Comparison of ENCODE assay signal across 1 cellular context in the genomic region with DNA sequence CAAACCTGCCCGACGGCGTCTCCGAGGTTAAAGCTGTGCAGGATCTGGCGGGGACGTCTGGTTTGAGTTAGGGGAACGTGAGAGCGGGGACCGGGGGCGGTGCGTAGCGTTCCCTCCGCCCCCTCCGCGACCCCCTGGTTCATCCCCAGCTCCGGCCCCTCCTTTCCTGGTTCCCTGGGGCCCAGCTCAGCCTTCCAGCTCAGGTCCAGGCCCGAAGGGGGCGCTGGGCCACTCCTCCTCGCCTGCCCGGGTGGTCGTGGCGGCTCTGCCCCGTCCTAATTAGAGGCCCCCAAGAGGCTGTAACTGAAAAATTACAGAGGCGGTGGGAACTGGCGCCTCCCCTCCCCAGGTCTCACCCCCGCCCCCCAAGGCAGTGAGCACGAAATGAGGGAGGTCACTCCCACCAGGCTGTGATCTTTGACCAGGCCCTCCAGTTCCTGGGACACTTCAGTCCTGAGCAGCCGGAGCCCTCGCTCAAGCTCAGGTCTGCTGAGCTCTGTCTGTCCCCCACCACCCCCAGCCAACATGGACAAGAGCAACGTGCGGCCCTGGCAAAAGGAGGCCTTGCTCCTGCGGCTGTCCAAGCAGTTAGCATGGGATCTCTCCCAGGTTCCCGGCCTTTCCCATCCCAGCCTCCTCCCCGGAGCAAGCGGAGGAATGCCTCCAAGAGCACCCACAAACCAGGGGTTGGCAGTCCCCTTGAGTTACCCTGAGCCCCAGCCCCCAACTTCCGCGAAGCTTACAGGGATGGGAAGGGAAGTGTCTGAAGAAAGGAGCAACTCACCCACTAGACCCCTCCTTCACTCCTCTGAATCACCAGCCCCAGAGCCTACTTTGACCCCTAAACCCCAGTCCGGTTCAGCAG.
TF ChIP-seq lines count a peak whose summit lies in the region.

No MANE protein-coding gene starts in this region.

TF ChIP-seq in HepG2, 621 proteins besides CTCF, POLR2A, EP300 and RAD21 (continued from another document and continues in another):
- peak; percentile 56; the same call in 1 of the 2 replicates for TF ChIP-seq KDM5B (CRISPR knock-in tag; IDR thresholded peaks at IDR 0.05; ENCODE audit: borderline replicate concordance)
- TF ChIP-seq NCOR1 (IDR thresholded peaks at IDR 0.05; ENCODE audit: borderline replicate concordance, low read length), result peak; percentile 22; the same call in 1 of the 2 replicates
- no peak for TF ChIP-seq REPIN1 (CRISPR knock-in tag; IDR thresholded peaks at IDR 0.05; ENCODE audit: borderline replicate concordance, low read depth)
- no peak for TF ChIP-seq HMG20A (CRISPR knock-in tag; IDR thresholded peaks at IDR 0.05; ENCODE audit: borderline replicate concordance)
- peak; percentile 9; the same call in 1 of the 2 replicates for TF ChIP-seq GABPB1 (CRISPR knock-in tag; IDR thresholded peaks at IDR 0.05)
- no peak for TF ChIP-seq CENPT (CRISPR knock-in tag; IDR thresholded peaks at IDR 0.05; ENCODE audit: low read depth)
- TF ChIP-seq, protein P1, sequence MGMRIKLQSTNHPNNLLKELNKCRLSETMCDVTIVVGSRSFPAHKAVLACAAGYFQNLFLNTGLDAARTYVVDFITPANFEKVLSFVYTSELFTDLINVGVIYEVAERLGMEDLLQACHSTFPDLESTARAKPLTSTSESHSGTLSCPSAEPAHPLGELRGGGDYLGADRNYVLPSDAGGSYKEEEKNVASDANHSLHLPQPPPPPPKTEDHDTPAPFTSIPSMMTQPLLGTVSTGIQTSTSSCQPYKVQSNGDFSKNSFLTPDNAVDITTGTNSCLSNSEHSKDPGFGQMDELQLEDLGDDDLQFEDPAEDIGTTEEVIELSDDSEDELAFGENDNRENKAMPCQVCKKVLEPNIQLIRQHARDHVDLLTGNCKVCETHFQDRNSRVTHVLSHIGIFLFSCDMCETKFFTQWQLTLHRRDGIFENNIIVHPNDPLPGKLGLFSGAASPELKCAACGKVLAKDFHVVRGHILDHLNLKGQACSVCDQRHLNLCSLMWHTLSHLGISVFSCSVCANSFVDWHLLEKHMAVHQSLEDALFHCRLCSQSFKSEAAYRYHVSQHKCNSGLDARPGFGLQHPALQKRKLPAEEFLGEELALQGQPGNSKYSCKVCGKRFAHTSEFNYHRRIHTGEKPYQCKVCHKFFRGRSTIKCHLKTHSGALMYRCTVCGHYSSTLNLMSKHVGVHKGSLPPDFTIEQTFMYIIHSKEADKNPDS (CRISPR knock-in tag; IDR thresholded peaks at IDR 0.05), result peak; percentile 73; the same call in 1 of the 2 replicates
- TF ChIP-seq ZHX1 (CRISPR knock-in tag; IDR thresholded peaks at IDR 0.05; ENCODE audit: low read depth), result peak; percentile 64; the same call in 1 of the 2 replicates
- peak; percentile 30; the same call in 1 of the 2 replicates for TF ChIP-seq NRL (CRISPR knock-in tag; IDR thresholded peaks at IDR 0.05; ENCODE audit: borderline replicate concordance)
- TF ChIP-seq HNRNPLL (IDR thresholded peaks at IDR 0.05; ENCODE audit: low read depth, low read length, poor library complexity, severe bottlenecking), result peak; percentile 22
- no peak for TF ChIP-seq CBX1 (IDR thresholded peaks at IDR 0.05; ENCODE audit: low read depth)
- peak; percentile 38 for TF ChIP-seq PHF21A (CRISPR knock-in tag; IDR thresholded peaks at IDR 0.05)
- TF ChIP-seq XBP1 (CRISPR knock-in tag; IDR thresholded peaks at IDR 0.05), result no peak
- TF ChIP-seq BCLAF1 (IDR thresholded peaks at IDR 0.05), result no peak
- TF ChIP-seq CBX5 (CRISPR knock-in tag; IDR thresholded peaks at IDR 0.05; ENCODE audit: borderline replicate concordance), result no peak
- TF ChIP-seq GPN1 (CRISPR knock-in tag; IDR thresholded peaks at IDR 0.05; ENCODE audit: borderline replicate concordance), result no peak
- TF ChIP-seq ZNF121 (CRISPR knock-in tag; IDR thresholded peaks at IDR 0.05), result peak; percentile 19; the same call in 1 of the 2 replicates
- no peak for TF ChIP-seq FOXK2 (IDR thresholded peaks at IDR 0.05)
- TF ChIP-seq, protein P2, sequence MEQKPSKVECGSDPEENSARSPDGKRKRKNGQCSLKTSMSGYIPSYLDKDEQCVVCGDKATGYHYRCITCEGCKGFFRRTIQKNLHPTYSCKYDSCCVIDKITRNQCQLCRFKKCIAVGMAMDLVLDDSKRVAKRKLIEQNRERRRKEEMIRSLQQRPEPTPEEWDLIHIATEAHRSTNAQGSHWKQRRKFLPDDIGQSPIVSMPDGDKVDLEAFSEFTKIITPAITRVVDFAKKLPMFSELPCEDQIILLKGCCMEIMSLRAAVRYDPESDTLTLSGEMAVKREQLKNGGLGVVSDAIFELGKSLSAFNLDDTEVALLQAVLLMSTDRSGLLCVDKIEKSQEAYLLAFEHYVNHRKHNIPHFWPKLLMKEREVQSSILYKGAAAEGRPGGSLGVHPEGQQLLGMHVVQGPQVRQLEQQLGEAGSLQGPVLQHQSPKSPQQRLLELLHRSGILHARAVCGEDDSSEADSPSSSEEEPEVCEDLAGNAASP (CRISPR knock-in tag; IDR thresholded peaks at IDR 0.05; ENCODE audit: borderline replicate concordance), result 0 out of 2 replicates have a peak, but pooled peaks have one; percentile 21
- no peak for TF ChIP-seq EED (CRISPR knock-in tag; IDR thresholded peaks at IDR 0.05)
- peak; percentile 35; the same call in 1 of the 2 replicates for TF ChIP-seq ZFP36L1 (CRISPR knock-in tag; IDR thresholded peaks at IDR 0.05)
- TF ChIP-seq, protein P3, sequence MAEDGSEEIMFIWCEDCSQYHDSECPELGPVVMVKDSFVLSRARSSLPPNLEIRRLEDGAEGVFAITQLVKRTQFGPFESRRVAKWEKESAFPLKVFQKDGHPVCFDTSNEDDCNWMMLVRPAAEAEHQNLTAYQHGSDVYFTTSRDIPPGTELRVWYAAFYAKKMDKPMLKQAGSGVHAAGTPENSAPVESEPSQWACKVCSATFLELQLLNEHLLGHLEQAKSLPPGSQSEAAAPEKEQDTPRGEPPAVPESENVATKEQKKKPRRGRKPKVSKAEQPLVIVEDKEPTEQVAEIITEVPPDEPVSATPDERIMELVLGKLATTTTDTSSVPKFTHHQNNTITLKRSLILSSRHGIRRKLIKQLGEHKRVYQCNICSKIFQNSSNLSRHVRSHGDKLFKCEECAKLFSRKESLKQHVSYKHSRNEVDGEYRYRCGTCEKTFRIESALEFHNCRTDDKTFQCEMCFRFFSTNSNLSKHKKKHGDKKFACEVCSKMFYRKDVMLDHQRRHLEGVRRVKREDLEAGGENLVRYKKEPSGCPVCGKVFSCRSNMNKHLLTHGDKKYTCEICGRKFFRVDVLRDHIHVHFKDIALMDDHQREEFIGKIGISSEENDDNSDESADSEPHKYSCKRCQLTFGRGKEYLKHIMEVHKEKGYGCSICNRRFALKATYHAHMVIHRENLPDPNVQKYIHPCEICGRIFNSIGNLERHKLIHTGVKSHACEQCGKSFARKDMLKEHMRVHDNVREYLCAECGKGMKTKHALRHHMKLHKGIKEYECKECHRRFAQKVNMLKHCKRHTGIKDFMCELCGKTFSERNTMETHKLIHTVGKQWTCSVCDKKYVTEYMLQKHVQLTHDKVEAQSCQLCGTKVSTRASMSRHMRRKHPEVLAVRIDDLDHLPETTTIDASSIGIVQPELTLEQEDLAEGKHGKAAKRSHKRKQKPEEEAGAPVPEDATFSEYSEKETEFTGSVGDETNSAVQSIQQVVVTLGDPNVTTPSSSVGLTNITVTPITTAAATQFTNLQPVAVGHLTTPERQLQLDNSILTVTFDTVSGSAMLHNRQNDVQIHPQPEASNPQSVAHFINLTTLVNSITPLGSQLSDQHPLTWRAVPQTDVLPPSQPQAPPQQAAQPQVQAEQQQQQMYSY (CRISPR knock-in tag; IDR thresholded peaks at IDR 0.05), result 0 out of 2 replicates have a peak, but pooled peaks have one; percentile 24
- no peak for TF ChIP-seq GMEB1 (CRISPR knock-in tag; IDR thresholded peaks at IDR 0.05; ENCODE audit: borderline replicate concordance)
- peak; percentile 73 for TF ChIP-seq POLR2G (IDR thresholded peaks at IDR 0.05; ENCODE audit: low read depth, low read length)
- TF ChIP-seq, protein P4, sequence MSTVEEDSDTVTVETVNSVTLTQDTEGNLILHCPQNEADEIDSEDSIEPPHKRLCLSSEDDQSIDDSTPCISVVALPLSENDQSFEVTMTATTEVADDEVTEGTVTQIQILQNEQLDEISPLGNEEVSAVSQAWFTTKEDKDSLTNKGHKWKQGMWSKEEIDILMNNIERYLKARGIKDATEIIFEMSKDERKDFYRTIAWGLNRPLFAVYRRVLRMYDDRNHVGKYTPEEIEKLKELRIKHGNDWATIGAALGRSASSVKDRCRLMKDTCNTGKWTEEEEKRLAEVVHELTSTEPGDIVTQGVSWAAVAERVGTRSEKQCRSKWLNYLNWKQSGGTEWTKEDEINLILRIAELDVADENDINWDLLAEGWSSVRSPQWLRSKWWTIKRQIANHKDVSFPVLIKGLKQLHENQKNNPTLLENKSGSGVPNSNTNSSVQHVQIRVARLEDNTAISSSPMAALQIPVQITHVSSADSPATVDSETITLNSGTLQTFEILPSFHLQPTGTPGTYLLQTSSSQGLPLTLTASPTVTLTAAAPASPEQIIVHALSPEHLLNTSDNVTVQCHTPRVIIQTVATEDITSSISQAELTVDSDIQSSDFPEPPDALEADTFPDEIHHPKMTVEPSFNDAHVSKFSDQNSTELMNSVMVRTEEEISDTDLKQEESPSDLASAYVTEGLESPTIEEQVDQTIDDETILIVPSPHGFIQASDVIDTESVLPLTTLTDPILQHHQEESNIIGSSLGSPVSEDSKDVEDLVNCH (CRISPR knock-in tag; IDR thresholded peaks at IDR 0.05), result no peak
- TF ChIP-seq PAF1 (CRISPR knock-in tag; IDR thresholded peaks at IDR 0.05), result no peak
- 0 out of 2 replicates have a peak, but pooled peaks have one; percentile 31 for TF ChIP-seq TERF1 (CRISPR knock-in tag; IDR thresholded peaks at IDR 0.05)
- TF ChIP-seq ZNF225 (CRISPR knock-in tag; IDR thresholded peaks at IDR 0.05), result 0 out of 2 replicates have a peak, but pooled peaks have one; percentile 26
- no peak for TF ChIP-seq MIXL1 (CRISPR knock-in tag; IDR thresholded peaks at IDR 0.05)
- peak; percentile 29; the same call in 1 of the 2 replicates for TF ChIP-seq HIC2 (CRISPR knock-in tag; IDR thresholded peaks at IDR 0.05; ENCODE audit: low read depth)
- no peak for TF ChIP-seq AHR (CRISPR knock-in tag; IDR thresholded peaks at IDR 0.05)
